11 cellular contexts compared by ENCODE assay signal in the genomic region with DNA sequence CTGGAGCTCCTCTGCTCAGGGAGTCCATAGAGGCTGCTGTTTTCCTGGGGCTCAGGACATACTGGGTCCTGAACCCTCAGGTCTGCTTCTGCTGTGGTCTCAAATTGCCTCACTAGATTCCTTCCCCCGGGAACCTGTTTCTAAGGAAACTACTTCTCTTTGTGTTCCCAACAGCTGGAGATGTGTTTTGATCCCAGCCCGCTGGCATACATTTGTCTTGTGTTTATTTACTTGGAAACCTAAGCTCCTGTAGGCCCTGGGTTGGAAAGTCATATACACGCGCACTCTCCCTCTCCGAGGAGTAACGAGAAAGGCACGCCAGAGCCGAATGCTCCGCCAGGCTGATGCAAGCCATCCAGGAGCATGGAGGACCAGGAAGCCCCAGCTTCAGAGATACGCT.
DNase-seq lines count a peak whose midpoint lies in the region; ATAC-seq and TF ChIP-seq lines count a peak whose summit lies in the region.
"Had no signal": no experiment of that assay in that cellular context is flagged by ENCODE, and none has a peak within 500 bp of the region (broad histone marks: within the 10 kb centered on the region; RNA-seq: fewer than 3 reads in every experiment).

No MANE protein-coding gene starts in this region.

- H3K27me3 Mint-ChIP-seq in natural killer cell (ENCODE audit: low read depth in 2 of 2) = no peaks in the 10 kb centered on the region

- TF ChIP-seq CTCF in gastroesophageal sphincter (IDR thresholded peaks at IDR 0.05) (no peak), sigmoid colon (IDR thresholded peaks at IDR 0.05) (no peak), natural killer cell (IDR thresholded peaks at IDR 0.05) (no peak), coronary artery (IDR thresholded peaks at IDR 0.05) (no peak)

- H3K27ac ChIP-seq in HUES64 (ENCODE audit: low read depth, low read length) = peak overlapping the region; percentile 39; the same call in 1 of the 2 replicates
- peak overlapping the region in 3 of 4 donors; percentile 57 to 75 (median 59) for H3K27ac ChIP-seq in gastroesophageal sphincter
- H3K27ac ChIP-seq in sigmoid colon = peak overlapping the region in 3 of 4 donors; percentile 6 to 58 (median 50)
- peak overlapping the region in 1 of 2 donors; percentile 21 for H3K27ac ChIP-seq in coronary artery
- H3K27ac ChIP-seq: prostate gland had no signal

- no peak overlapping the region for H3K4me3 Mint-ChIP-seq in natural killer cell

- no peak overlapping the region for H3K9ac ChIP-seq in HUES64 (ENCODE audit: low read depth, low read length)

- H3K4me1 ChIP-seq in HUES64 (ENCODE audit: insufficient read depth, low read length) (peaks cover 54% of the 10 kb centered on the region), gastroesophageal sphincter (peaks cover 0 to 58% (median 14%) of the 10 kb centered on the region in 3 donors), sigmoid colon (peaks cover 0 to 42% (median 33%) of the 10 kb centered on the region in 4 donors)
- H3K4me1 ChIP-seq: prostate gland had no signal

- H3K27ac Mint-ChIP-seq in natural killer cell = no peak overlapping the region

- H3K27me3 ChIP-seq in HUES64 (ENCODE audit: insufficient read depth, low read length) = no peaks in the 10 kb centered on the region
- H3K27me3 ChIP-seq in gastroesophageal sphincter = no peaks in the 10 kb centered on the region
- H3K27me3 ChIP-seq in sigmoid colon = no peaks in the 10 kb centered on the region

- TF ChIP-seq POLR2A in gastroesophageal sphincter (IDR thresholded peaks at IDR 0.05) = no peak
- no peak for TF ChIP-seq POLR2A in sigmoid colon (IDR thresholded peaks at IDR 0.05)

- intact Hi-C loops in sigmoid colon (cut with DNase I) = no loop called here
- intact Hi-C loops in natural killer cell (cut with micrococcal nuclease) = no loop called here

- DNase-seq in NCI-H748 treated with DMSO at 0.1 percent for 48 hours (lab: John Stamatoyannopoulos, UW) (peak; percentile 92), sigmoid colon (peak; percentile 89), natural killer cell (no peak), coronary artery (ENCODE audit: low spot score) (no peak)
- DNase-seq: activated naive CD4-positive, alpha-beta T cell treated with anti-CD3 and anti-CD28 coated beads, Interleukin-2, amount 50 U/mL, for 16 hours; MV-4-11 had no signal

- no peaks in the 10 kb centered on the region for H3K9me3 ChIP-seq in HUES64 (ENCODE audit: insufficient read depth, low read depth, low read length)
- H3K9me3 ChIP-seq in gastroesophageal sphincter = no peaks in the 10 kb centered on the region
- H3K9me3 ChIP-seq in sigmoid colon = no peaks in the 10 kb centered on the region
- H3K9me3 ChIP-seq: prostate gland had no signal

- peaks cover 0 to 12% of the 10 kb centered on the region in 2 donors for H3K4me1 Mint-ChIP-seq in natural killer cell

- ATAC-seq in gastroesophageal sphincter (peak; percentile 83), natural killer cell (no peak), GM18907 (IDR thresholded peaks at IDR 0.05; ENCODE audit: unreplicated experiment) (no peak)
- ATAC-seq in activated CD4-positive, CD25-positive, alpha-beta regulatory T cell treated with anti-CD3 and anti-CD28 coated beads, Interleukin-2, amount 50 U/mL, for 24 hours = no peak

- no peak overlapping the region for H3K4me3 ChIP-seq in HUES64 (ENCODE audit: low read length)
- no peak overlapping the region for H3K4me3 ChIP-seq in gastroesophageal sphincter
- no peak overlapping the region for H3K4me3 ChIP-seq in sigmoid colon
- H3K4me3 ChIP-seq in coronary artery = no peak overlapping the region
- H3K4me3 ChIP-seq: prostate gland had no signal

- H3K9me3 Mint-ChIP-seq in natural killer cell = no peaks in the 10 kb centered on the region

- 88% methylated on average over 10 of the region's 10 CpGs for WGBS in HUES64
- 79% methylated on average over 3 of the region's 10 CpGs; no CpG with 5 or more reads in 1 of the 2 donors for WGBS in gastroesophageal sphincter (ENCODE audit: low coverage in 1 of 2), 2 donors
- WGBS in sigmoid colon, 2 donors = 85 to 88% methylated on average over 10 of the region's 10 CpGs

- TF ChIP-seq EP300 in gastroesophageal sphincter (IDR thresholded peaks at IDR 0.05) (no peak), sigmoid colon (IDR thresholded peaks at IDR 0.05) (no peak)

- H3K36me3 ChIP-seq in HUES64 (ENCODE audit: insufficient read depth, low read length) (0 out of 2 replicates have a peak, but pooled peaks cover 4% of the 10 kb centered on the region), gastroesophageal sphincter (no peaks in the 10 kb centered on the region), sigmoid colon (no peaks in the 10 kb centered on the region)
- H3K36me3 ChIP-seq: prostate gland had no signal

- H3K36me3 Mint-ChIP-seq in natural killer cell = no peaks in the 10 kb centered on the region

Comparison
In these comparisons a context has a peak if more than half of its experiments do, and no peak if none do; other contexts are left out.
1. DNase-seq: peak in NCI-H748 treated with DMSO at 0.1 percent for 48 hours (single experiment) and sigmoid colon (single experiment); none in natural killer cell (single experiment) and coronary artery (single experiment).